In genomic region chr19:4399871-4400768, GRCh38 we compare ENCODE assay signal across 1 cellular context.
TF ChIP-seq lines count a peak whose summit lies in the region.

SH3GL1 (minus strand) TSS chr19:4400547; CDS start chr19:4400368, 179 bp downstream.

TF ChIP-seq in GM12878, 131 proteins besides CTCF, POLR2A, EP300 and RAD21 (continued from another document):
- no peak for TF ChIP-seq E2F8 (IDR thresholded peaks at IDR 0.05; ENCODE audit: low read depth, partially characterized antibody)
- TF ChIP-seq IKZF2 (IDR thresholded peaks at IDR 0.05) = peak; percentile 49 to 74; a peak in 3 of 4 replicates
- TF ChIP-seq PML (IDR thresholded peaks at IDR 0.05; ENCODE audit: low read length) = no peak
- peak; percentile 97 for TF ChIP-seq SMARCA5 (IDR thresholded peaks at IDR 0.05)
- no peak for TF ChIP-seq NR2C2 (IDR thresholded peaks at IDR 0.05; ENCODE audit: borderline replicate concordance, control insufficient read depth, insufficient read length, low read depth)
- TF ChIP-seq CHD1 (IDR thresholded peaks at IDR 0.05; ENCODE audit: low read depth, low read length) = no peak
- 0 out of 2 replicates have a peak, but pooled peaks have one; percentile 29 for TF ChIP-seq TARDBP (IDR thresholded peaks at IDR 0.05; ENCODE audit: borderline replicate concordance)
- TF ChIP-seq RBBP5 (conservative IDR thresholded peaks at IDR 0.05) = no peak
- no peak for TF ChIP-seq BCL11A (IDR thresholded peaks at IDR 0.05; ENCODE audit: low read depth, low read length)
- TF ChIP-seq RB1 (IDR thresholded peaks at IDR 0.05; ENCODE audit: borderline replicate concordance) = peak; percentile 88; the same call in 1 of the 2 replicates
- no peak for TF ChIP-seq TCF7 (IDR thresholded peaks at IDR 0.05; ENCODE audit: borderline replicate concordance)
- TF ChIP-seq CHD4 (IDR thresholded peaks at IDR 0.05) = no peak
- TF ChIP-seq CREB1 (IDR thresholded peaks at IDR 0.05; ENCODE audit: low read depth) = peak; percentile 83
- no peak for TF ChIP-seq KLF5 (IDR thresholded peaks at IDR 0.05; ENCODE audit: partially characterized antibody)
- TF ChIP-seq RUNX3 (IDR thresholded peaks at IDR 0.05; ENCODE audit: low read length) = peak; percentile 56
- TF ChIP-seq FOXK2 (IDR thresholded peaks at IDR 0.05) = no peak
- TF ChIP-seq BACH1 (IDR thresholded peaks at IDR 0.05; ENCODE audit: borderline replicate concordance) = peak; percentile 85
- TF ChIP-seq WRNIP1 (IDR thresholded peaks at IDR 0.05; ENCODE audit: borderline replicate concordance, low read depth, low read length) = 0 out of 2 replicates have a peak, but pooled peaks have one; percentile 77
- 0 out of 2 replicates have a peak, but pooled peaks have one; percentile 37 for TF ChIP-seq ZNF687 (IDR thresholded peaks at IDR 0.05)
- TF ChIP-seq TAF1 (IDR thresholded peaks at IDR 0.05; ENCODE audit: borderline replicate concordance, low read depth, low read length) = peak; percentile 72; the same call in 1 of the 2 replicates
- peak; percentile 44; the same call in 1 of the 2 replicates for TF ChIP-seq POLR2AphosphoS2 (IDR thresholded peaks at IDR 0.05; ENCODE audit: low read depth, low read length)
